Comparison of ENCODE assay signal across 21 cellular contexts in the genomic region with DNA sequence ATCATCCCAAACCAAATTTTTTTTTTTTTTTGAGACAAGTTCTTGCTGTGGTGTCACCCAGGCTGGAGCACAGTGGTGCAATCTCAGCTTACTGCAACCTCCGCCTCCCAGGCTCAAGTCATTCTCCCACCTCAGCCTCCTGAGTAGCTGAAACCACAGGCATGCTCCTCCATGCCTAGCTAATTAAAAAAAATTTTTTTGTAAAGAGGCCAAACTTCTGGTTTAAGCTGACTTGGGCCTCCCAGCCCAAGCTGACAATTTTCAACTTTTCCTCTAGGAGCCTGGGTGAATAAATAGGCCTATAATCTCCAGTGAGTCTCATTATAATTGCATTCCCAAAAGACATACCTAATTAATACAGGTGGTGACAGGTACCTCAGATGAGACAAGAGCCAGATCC. TPM values are rescaled to one million over a fixed set of nuclear protein-coding genes. Genes with fewer than 3 reads are reported as not detected.
DNase-seq lines count a peak whose midpoint lies in the region; ATAC-seq, FAIRE-seq and TF ChIP-seq lines count a peak whose summit lies in the region.
"Had no signal": no experiment of that assay in that cellular context is flagged by ENCODE, and none has a peak within 500 bp of the region (broad histone marks: within the 10 kb centered on the region; RNA-seq: fewer than 3 reads in every experiment).

No MANE protein-coding gene starts in this region.

- POLR2A ChIA-PET in AG04449 (lab: Yijun Ruan, JAX), result interaction anchor here (0.6 to 1.3 kb wide), 2 partner anchors 12 to 153 kb away, joined by 4 to 12 read pairs; partner anchors contain the start of gene P2RY11
- POLR2A ChIA-PET in CD4-positive, alpha-beta T cell (lab: Charles Lee), result no interaction called here

- H3K4me1 Mint-ChIP-seq in stimulated activated memory B cell treated with anti-CD40 and anti-IgM and Interleukin-4, amounts not matched to agents 10 μg/mL and 1 μg/mL and 100 μg/mL, for 72 hours, result no peaks in the 10 kb centered on the region
- H3K4me1 Mint-ChIP-seq in CD4-positive, alpha-beta T cell (ENCODE audit: low read depth), result no peaks in the 10 kb centered on the region
- H3K4me1 Mint-ChIP-seq: brain; naive B cell; stimulated activated naive B cell treated with anti-CD40 and anti-IgM and Interleukin-4, amounts not matched to agents 10 μg/mL and 1 μg/mL and 100 μg/mL, for 72 hours had no signal

- peak; percentile 84 for DNase-seq in AG04449 (ENCODE audit: low read depth, low spot score)
- peak; percentile 80 for DNase-seq in HCEC 1CT
- DNase-seq in astrocyte of the hippocampus (ENCODE audit: low read depth, low spot score), result peak; percentile 89
- DNase-seq in fibroblast of villous mesenchyme (ENCODE audit: low read depth), result peak; percentile 88
- DNase-seq in frontal cortex (ENCODE audit: low spot score in 2 of 2), result no peak
- DNase-seq in CD4-positive, alpha-beta T cell, result no peak
- DNase-seq: activated gamma-delta T cell; gastrocnemius medialis; left ventricle myocardium superior; naive B cell; stimulated activated CD4-positive, alpha-beta T cell treated with anti-CD3 and anti-CD28 coated beads, Interleukin-12 subunit alpha, Interleukin-12 subunit beta, amount 100 ng/mL, for 4 hours; stimulated activated naive B cell treated with anti-CD40 and anti-IgM and Interleukin-4, amounts not matched to agents 10 μg/mL and 1 μg/mL and 100 μg/mL, for 72 hours had no signal

- TF ChIP-seq CTCF in AG04449 (IDR thresholded peaks at IDR 0.05; ENCODE audit: insufficient read depth, low read length, missing control alignments) (no peak), fibroblast of villous mesenchyme (IDR thresholded peaks at IDR 0.05; ENCODE audit: insufficient read depth, low read depth, low read length) (no peak)
- no peak for TF ChIP-seq CTCF in CD4-positive, alpha-beta T cell (IDR thresholded peaks at IDR 0.05)

- H3K36me3 Mint-ChIP-seq in stimulated activated memory B cell treated with anti-CD40 and anti-IgM and Interleukin-4, amounts not matched to agents 10 μg/mL and 1 μg/mL and 100 μg/mL, for 72 hours, result no peaks in the 10 kb centered on the region
- H3K36me3 Mint-ChIP-seq in CD4-positive, alpha-beta T cell (ENCODE audit: low read depth), result no peaks in the 10 kb centered on the region
- H3K36me3 Mint-ChIP-seq: naive B cell; stimulated activated naive B cell treated with anti-CD40 and anti-IgM and Interleukin-4, amounts not matched to agents 10 μg/mL and 1 μg/mL and 100 μg/mL, for 72 hours had no signal

- H3K27me3 Mint-ChIP-seq in stimulated activated memory B cell treated with anti-CD40 and anti-IgM and Interleukin-4, amounts not matched to agents 10 μg/mL and 1 μg/mL and 100 μg/mL, for 72 hours, result peaks cover 36% of the 10 kb centered on the region
- H3K27me3 Mint-ChIP-seq in CD4-positive, alpha-beta T cell, result peaks cover 19% of the 10 kb centered on the region

- H3K4me3 ChIP-seq in AG04449 (ENCODE audit: low read depth, low read length), result no peak overlapping the region
- H3K4me3 ChIP-seq in fibroblast of villous mesenchyme (ENCODE audit: low read depth, low read length), result no peak overlapping the region
- H3K4me3 ChIP-seq: gastrocnemius medialis, GM23338, prostate gland had no signal

- no peaks in the 10 kb centered on the region for H3K27me3 ChIP-seq in CD4-positive, alpha-beta T cell (ENCODE audit: control insufficient read depth, insufficient read depth, low read length)
- H3K27me3 ChIP-seq: gastrocnemius medialis had no signal

- CTCF ChIA-PET in AG04449 (lab: Yijun Ruan, JAX), result interaction anchor here (0.6 to 3.7 kb wide), 7 partner anchors 9 to 70 kb away, joined by 3 to 30 read pairs (median 4); no protein-coding TSS in a partner anchor
- CTCF ChIA-PET in CD4-positive, alpha-beta T cell (lab: Charles Lee), result no interaction called here

- H3K27ac ChIP-seq in CD4-positive, alpha-beta T cell (ENCODE audit: low read depth, low read length), result no peak overlapping the region
- H3K27ac ChIP-seq: gastrocnemius medialis, prostate gland had no signal

- H3K9me3 Mint-ChIP-seq in stimulated activated memory B cell treated with anti-CD40 and anti-IgM and Interleukin-4, amounts not matched to agents 10 μg/mL and 1 μg/mL and 100 μg/mL, for 72 hours, result no peaks in the 10 kb centered on the region
- no peaks in the 10 kb centered on the region for H3K9me3 Mint-ChIP-seq in CD4-positive, alpha-beta T cell
- H3K9me3 Mint-ChIP-seq: brain, GM23338 had no signal

- ATAC-seq in HG02571 (IDR thresholded peaks at IDR 0.05; ENCODE audit: unreplicated experiment), result no peak
- ATAC-seq in stimulated activated memory B cell treated with anti-CD40 and anti-IgM and Interleukin-4, amounts not matched to agents 10 μg/mL and 1 μg/mL and 100 μg/mL, for 72 hours, result no peak
- no peak for ATAC-seq in CD4-positive, alpha-beta T cell (ENCODE audit: poor library complexity)
- ATAC-seq: gastrocnemius medialis; GM23338; left ventricle myocardium superior; stimulated activated naive B cell treated with anti-CD40 and anti-IgM and Interleukin-4, amounts not matched to agents 10 μg/mL and 1 μg/mL and 100 μg/mL, for 72 hours had no signal

- intact Hi-C loops in CD4-positive, alpha-beta T cell (cut with DNase I, micrococcal nuclease), result no loop called here

- FAIRE-seq in frontal cortex (lab: Jason Lieb, UNC), result no peak
- FAIRE-seq: A204.1 had no signal

- no peak overlapping the region for H3K4me3 Mint-ChIP-seq in stimulated activated memory B cell treated with anti-CD40 and anti-IgM and Interleukin-4, amounts not matched to agents 10 μg/mL and 1 μg/mL and 100 μg/mL, for 72 hours
- H3K4me3 Mint-ChIP-seq in CD4-positive, alpha-beta T cell, result no peak overlapping the region
- H3K4me3 Mint-ChIP-seq: brain; GM23338; naive B cell; stimulated activated naive B cell treated with anti-CD40 and anti-IgM and Interleukin-4, amounts not matched to agents 10 μg/mL and 1 μg/mL and 100 μg/mL, for 72 hours had no signal

- no peaks in the 10 kb centered on the region for H3K9me3 ChIP-seq in CD4-positive, alpha-beta T cell (ENCODE audit: control insufficient read depth, low read length)
- H3K9me3 ChIP-seq: gastrocnemius medialis, prostate gland had no signal

- H3K27ac Mint-ChIP-seq in stimulated activated memory B cell treated with anti-CD40 and anti-IgM and Interleukin-4, amounts not matched to agents 10 μg/mL and 1 μg/mL and 100 μg/mL, for 72 hours, result no peak overlapping the region
- H3K27ac Mint-ChIP-seq in CD4-positive, alpha-beta T cell, result no peak overlapping the region
- H3K27ac Mint-ChIP-seq: brain; GM23338; naive B cell; stimulated activated naive B cell treated with anti-CD40 and anti-IgM and Interleukin-4, amounts not matched to agents 10 μg/mL and 1 μg/mL and 100 μg/mL, for 72 hours had no signal

RNA-seq across cellular contexts. Expression of gene OLFM2, which starts 22.1 kb away (rescaled TPM):
- total RNA-seq in fibroblast of villous mesenchyme, result 0.43 and 1.3 TPM in 2 replicates
- total RNA-seq in frontal cortex, result 86.4 TPM
- 1 to 10 TPM; 4.1 to 4.8 TPM for total RNA-seq in CD4-positive, alpha-beta T cell
- total RNA-seq: HT-29 had no signal

RNA-seq across cellular contexts. Expression of gene COL5A3, which starts 51.9 kb away (rescaled TPM):
- total RNA-seq in fibroblast of villous mesenchyme (5.6 and 10.6 TPM in 2 replicates), frontal cortex (0.82 TPM)
- 1 to 10 TPM; 4.4 to 5.2 TPM for total RNA-seq in CD4-positive, alpha-beta T cell
- total RNA-seq: HT-29; T-helper 2 cell treated with Interferon-gamma antibody and Interleukin-4, amounts not matched to agents 100 ng/mL and 5 ng/mL, for 36 hours had no signal

RNA-seq across cellular contexts. Expression of gene RDH8, which starts 54.8 kb away (rescaled TPM):
- total RNA-seq in fibroblast of villous mesenchyme (not detected in 2 replicates), frontal cortex (not detected)
- total RNA-seq in CD4-positive, alpha-beta T cell, result not detected
- total RNA-seq: gastrocnemius medialis; GM23338; HT-29; left ventricle myocardium superior; prostate gland; T-helper 2 cell treated with Interferon-gamma antibody and Interleukin-4, amounts not matched to agents 100 ng/mL and 5 ng/mL, for 36 hours; ureter had no signal

Comparison
In these comparisons a context has a peak if more than half of its experiments do, and no peak if none do; other contexts are left out.
1. DNase-seq: peak in AG04449 (single experiment), HCEC 1CT (single experiment), astrocyte of the hippocampus (single experiment) and fibroblast of villous mesenchyme (single experiment); none in frontal cortex (0 of 2) and CD4-positive, alpha-beta T cell (0 of 10).
2. RNA of gene OLFM2, which starts 22.1 kb away (total RNA-seq): 86.4 TPM in frontal cortex (single experiment); 4.1 to 4.8 TPM in CD4-positive, alpha-beta T cell and 0.43 to 1.3 TPM in fibroblast of villous mesenchyme; every median in the first group is over 10 times any median in the second.